In the genomic region with DNA sequence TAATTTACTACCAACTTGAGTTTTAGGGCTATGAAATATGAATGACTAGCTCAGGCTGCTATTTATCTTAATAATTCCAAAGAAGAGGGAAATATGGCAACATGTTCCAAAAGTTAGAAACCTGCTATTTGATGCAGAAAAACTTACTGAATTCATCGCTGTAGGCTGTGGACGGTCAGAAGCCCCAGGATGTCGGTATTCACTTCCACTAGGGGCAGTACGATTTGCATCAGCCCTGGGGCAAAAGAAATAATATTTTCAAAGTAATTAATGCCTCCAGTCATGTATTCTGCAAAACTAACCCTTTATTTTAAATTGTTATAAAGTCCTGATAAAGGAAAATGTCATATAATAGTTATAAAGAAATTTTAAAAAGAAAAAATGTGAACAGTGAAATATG, we compare ENCODE assay signal across 1 cellular context.
TF ChIP-seq lines count a peak whose summit lies in the region.

No MANE protein-coding gene starts in this region.

TF ChIP-seq in GM23338, 12 proteins besides CTCF, POLR2A, EP300 and RAD21 (continued from another document):
- no peak for TF ChIP-seq ZNF114 (CRISPR knock-in tag; IDR thresholded peaks at IDR 0.05)
- no peak for TF ChIP-seq JUNB (IDR thresholded peaks at IDR 0.05; ENCODE audit: unreplicated experiment)
